ENCODE assay signal across 9 cellular contexts in the genomic region with DNA sequence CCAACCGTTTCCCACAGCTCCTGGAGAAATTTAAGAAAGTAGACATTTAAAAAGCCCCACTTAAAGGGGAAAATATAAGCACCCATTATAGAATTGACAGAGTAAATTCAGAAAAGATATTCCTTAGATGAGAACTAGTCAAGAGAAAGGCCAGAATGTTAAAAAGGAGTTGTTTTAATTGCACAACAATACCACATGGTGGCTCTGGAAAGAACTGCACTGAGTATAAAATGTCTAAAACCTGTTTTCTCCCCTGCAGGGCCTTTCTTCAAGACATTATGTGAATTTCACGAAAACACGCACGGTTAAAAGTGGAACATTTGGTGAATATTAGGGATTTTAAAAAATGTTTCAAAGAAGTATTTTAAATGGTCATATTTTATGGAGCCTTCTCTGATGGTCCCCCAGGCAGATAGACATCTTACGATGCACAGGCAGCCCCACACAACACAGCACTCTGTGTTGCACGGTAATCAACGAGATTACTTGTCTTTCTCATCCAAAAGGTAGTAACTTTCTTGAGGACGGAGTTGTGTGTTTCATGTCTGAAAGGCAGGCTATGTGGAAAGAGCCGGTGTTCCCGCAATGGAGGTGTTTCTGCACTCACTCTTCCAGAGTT.
A peak's percentile ranks its signal among the peaks of the same experiment; 100 is the strongest.
DNase-seq lines count a peak whose midpoint lies in the region; ATAC-seq, FAIRE-seq and TF ChIP-seq lines count a peak whose summit lies in the region.
"Had no signal": no experiment of that assay in that cellular context is flagged by ENCODE, and none has a peak within 500 bp of the region (broad histone marks: within the 10 kb centered on the region; RNA-seq: fewer than 3 reads in every experiment).

No MANE protein-coding gene starts in this region.

- intact Hi-C loops in heart right ventricle (cut with DNase I), result loop anchor here in 6 of 10 donors (1.0 to 10.0 kb wide), 8 partner anchors 43 to 841 kb away; a partner anchor contains a TSS
- intact Hi-C loops in upper lobe of right lung (cut with DNase I), result no loop called here

- H3K27me3 ChIP-seq in heart right ventricle, result no peaks in the 10 kb centered on the region
- H3K27me3 ChIP-seq in upper lobe of right lung, result no peaks in the 10 kb centered on the region
- H3K27me3 ChIP-seq: BLaER1 treated with 17β-estradiol and CSF1 and Interleukin-3, amounts not matched to agents 10 nM and 100 nM had no signal

- DNase-seq in NCI-H2171 treated with DMSO at 0.1 percent for 48 hours (lab: John Stamatoyannopoulos, UW) (peak; percentile 9), NCI-H2171 (lab: John Stamatoyannopoulos, UW) (no peak), heart right ventricle (no peak), upper lobe of right lung (no peak)
- DNase-seq in stimulated activated CD8-positive, alpha-beta memory T cell treated with anti-CD3 and anti-CD28 coated beads, Interleukin-4, amount 100 ng/mL, for 48 hours, result no peak
- no peak for DNase-seq in activated naive CD4-positive, alpha-beta T cell treated with anti-CD3 and anti-CD28 coated beads, Interleukin-2, amount 50 U/mL, for 72 hours (ENCODE audit: low spot score in 2 of 2)

- no peak overlapping the region for H3K27ac Mint-ChIP-seq in activated naive CD4-positive, alpha-beta T cell treated with anti-CD3 and anti-CD28 coated beads, Interleukin-2, amount 50 U/mL, for 72 hours

- 69 to 77% methylated on average over 10 of the region's 10 CpGs for WGBS in heart right ventricle, 2 donors

- no peak overlapping the region for H3K4me3 ChIP-seq in heart right ventricle
- no peak overlapping the region for H3K4me3 ChIP-seq in upper lobe of right lung
- H3K4me3 ChIP-seq: BLaER1 treated with 17β-estradiol and CSF1 and Interleukin-3, amounts not matched to agents 10 nM and 100 nM had no signal

- H3K4me1 ChIP-seq in heart right ventricle, result peaks cover 0 to 4% (median 0%) of the 10 kb centered on the region in 9 donors
- H3K4me1 ChIP-seq in upper lobe of right lung, result no peaks in the 10 kb centered on the region

- ATAC-seq in heart right ventricle, result peak in 6 of 8 donors; percentile 42 to 67 (median 61)
- ATAC-seq in upper lobe of right lung, result no peak
- ATAC-seq in activated naive CD4-positive, alpha-beta T cell treated with anti-CD3 and anti-CD28 coated beads, Interleukin-2, amount 50 U/mL, for 72 hours, result no peak
- no peak for ATAC-seq in GM18909 (IDR thresholded peaks at IDR 0.05; ENCODE audit: poor library complexity, unreplicated experiment)

- no peaks in the 10 kb centered on the region for H3K9me3 Mint-ChIP-seq in activated naive CD4-positive, alpha-beta T cell treated with anti-CD3 and anti-CD28 coated beads, Interleukin-2, amount 50 U/mL, for 72 hours

- no peaks in the 10 kb centered on the region for H3K36me3 ChIP-seq in heart right ventricle
- H3K36me3 ChIP-seq in upper lobe of right lung, result no peaks in the 10 kb centered on the region
- H3K36me3 ChIP-seq: BLaER1 treated with 17β-estradiol and CSF1 and Interleukin-3, amounts not matched to agents 10 nM and 100 nM had no signal

- H3K36me3 Mint-ChIP-seq in activated naive CD4-positive, alpha-beta T cell treated with anti-CD3 and anti-CD28 coated beads, Interleukin-2, amount 50 U/mL, for 72 hours, result peaks cover 0 to 5% of the 10 kb centered on the region in 2 donors

- no peak overlapping the region for H3K27ac ChIP-seq in heart right ventricle
- no peak overlapping the region for H3K27ac ChIP-seq in upper lobe of right lung
- H3K27ac ChIP-seq: BLaER1 treated with 17β-estradiol and CSF1 and Interleukin-3, amounts not matched to agents 10 nM and 100 nM had no signal

- peak; percentile 54 for FAIRE-seq in TTC549 (lab: Jason Lieb, UNC)

- TF ChIP-seq CTCF in heart right ventricle (IDR thresholded peaks at IDR 0.05), result peak; percentile 25 to 72 (median 57)
- peak; percentile 46 for TF ChIP-seq CTCF in upper lobe of right lung (IDR thresholded peaks at IDR 0.05)

- H3K9me3 ChIP-seq in heart right ventricle (peaks cover 0 to 5% (median 0%) of the 10 kb centered on the region in 11 donors), upper lobe of right lung (no peaks in the 10 kb centered on the region)
- H3K9me3 ChIP-seq: BLaER1 treated with 17β-estradiol and CSF1 and Interleukin-3, amounts not matched to agents 10 nM and 100 nM had no signal

Comparison
In these comparisons a context has a peak if more than half of its experiments do, and no peak if none do; other contexts are left out.
1. ATAC-seq: peak in heart right ventricle (6 of 8); none in upper lobe of right lung (single experiment), activated naive CD4-positive, alpha-beta T cell treated with anti-CD3 and anti-CD28 coated beads, Interleukin-2, amount 50 U/mL, for 72 hours (0 of 2) and GM18909 (single experiment).